ENCODE assay signal across 18 cellular contexts in the genomic region with DNA sequence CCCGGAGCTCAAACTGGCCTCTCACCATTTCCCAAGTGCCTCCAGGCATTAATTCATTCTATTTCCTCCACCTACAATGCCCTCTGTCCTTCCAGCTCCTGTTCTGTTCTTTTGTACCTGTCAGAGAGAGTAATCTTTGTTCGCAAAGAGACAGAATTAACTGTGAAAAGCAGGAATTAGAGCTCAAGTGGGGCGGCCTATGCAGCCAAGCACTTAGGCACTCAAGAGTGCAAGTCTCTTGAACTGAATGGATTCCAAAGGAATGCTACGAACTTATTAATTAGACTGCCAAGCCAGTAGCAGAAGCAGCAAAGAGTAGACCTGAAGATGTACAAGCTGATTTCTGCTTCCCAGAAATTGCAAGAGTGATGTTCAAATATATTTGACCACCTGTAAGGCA.
DNase-seq lines count a peak whose midpoint lies in the region; ATAC-seq and TF ChIP-seq lines count a peak whose summit lies in the region.
"Had no signal": no experiment of that assay in that cellular context is flagged by ENCODE, and none has a peak within 500 bp of the region (broad histone marks: within the 10 kb centered on the region; RNA-seq: fewer than 3 reads in every experiment).

No MANE protein-coding gene starts in this region.

- H3K4me1 ChIP-seq in left lung = no peaks in the 10 kb centered on the region
- H3K4me1 ChIP-seq in thyroid gland = peaks cover 10 to 17% of the 10 kb centered on the region in 2 donors
- H3K4me1 ChIP-seq: Caco-2, HAP-1 had no signal

- TF ChIP-seq POLR2A in thyroid gland (IDR thresholded peaks at IDR 0.05) = no peak

- WGBS in thyroid gland, 2 donors = 27 to 54% methylated on average over 4 of the region's 4 CpGs

- no peaks in the 10 kb centered on the region for H3K4me1 Mint-ChIP-seq in stimulated activated memory B cell treated with anti-CD40 and anti-IgM and Interleukin-4, amounts not matched to agents 10 μg/mL and 1 μg/mL and 100 μg/mL, for 72 hours
- H3K4me1 Mint-ChIP-seq in type B pancreatic cell (ENCODE audit: unreplicated experiment) = peaks cover 6% of the 10 kb centered on the region
- H3K4me1 Mint-ChIP-seq: CD4-positive, CD25-positive, alpha-beta regulatory T cell had no signal

- H3K9me3 Mint-ChIP-seq in stimulated activated memory B cell treated with anti-CD40 and anti-IgM and Interleukin-4, amounts not matched to agents 10 μg/mL and 1 μg/mL and 100 μg/mL, for 72 hours = peaks cover 7% of the 10 kb centered on the region
- H3K9me3 Mint-ChIP-seq in type B pancreatic cell = no peaks in the 10 kb centered on the region

- no peak overlapping the region for H3K4me3 ChIP-seq in left lung
- no peak overlapping the region for H3K4me3 ChIP-seq in thyroid gland (replicated peaks in 1 of 3)
- H3K4me3 ChIP-seq: BLaER1, HAP-1 had no signal

- H3K9me3 ChIP-seq in left lung (no peaks in the 10 kb centered on the region), thyroid gland (no peaks in the 10 kb centered on the region)
- H3K9me3 ChIP-seq: BLaER1, Caco-2, HAP-1 had no signal

- intact Hi-C loops in left lung (cut with DNase I) (no loop called here), thyroid gland (cut with DNase I) (no loop called here)

- no peaks in the 10 kb centered on the region for H3K27me3 Mint-ChIP-seq in stimulated activated memory B cell treated with anti-CD40 and anti-IgM and Interleukin-4, amounts not matched to agents 10 μg/mL and 1 μg/mL and 100 μg/mL, for 72 hours
- peaks cover 11% of the 10 kb centered on the region for H3K27me3 Mint-ChIP-seq in type B pancreatic cell
- H3K27me3 Mint-ChIP-seq: CD4-positive, CD25-positive, alpha-beta regulatory T cell had no signal

- H3K36me3 ChIP-seq in left lung (no peaks in the 10 kb centered on the region), thyroid gland (no peaks in the 10 kb centered on the region)
- H3K36me3 ChIP-seq: BLaER1, HAP-1 had no signal

- no peak overlapping the region for H3K4me3 Mint-ChIP-seq in stimulated activated memory B cell treated with anti-CD40 and anti-IgM and Interleukin-4, amounts not matched to agents 10 μg/mL and 1 μg/mL and 100 μg/mL, for 72 hours
- no peak overlapping the region for H3K4me3 Mint-ChIP-seq in type B pancreatic cell
- H3K4me3 Mint-ChIP-seq: B cell; CD4-positive, CD25-positive, alpha-beta regulatory T cell; CD8-positive, alpha-beta T cell had no signal

- no peaks in the 10 kb centered on the region for H3K36me3 Mint-ChIP-seq in stimulated activated memory B cell treated with anti-CD40 and anti-IgM and Interleukin-4, amounts not matched to agents 10 μg/mL and 1 μg/mL and 100 μg/mL, for 72 hours
- H3K36me3 Mint-ChIP-seq in type B pancreatic cell = no peaks in the 10 kb centered on the region
- H3K36me3 Mint-ChIP-seq: CD4-positive, CD25-positive, alpha-beta regulatory T cell; CD8-positive, alpha-beta T cell had no signal

- H3K27me3 ChIP-seq in left lung = peaks cover 0 to 7% of the 10 kb centered on the region in 2 donors
- peaks cover 4% of the 10 kb centered on the region for H3K27me3 ChIP-seq in thyroid gland
- H3K27me3 ChIP-seq: BLaER1 had no signal

- no peak overlapping the region for H3K27ac Mint-ChIP-seq in stimulated activated memory B cell treated with anti-CD40 and anti-IgM and Interleukin-4, amounts not matched to agents 10 μg/mL and 1 μg/mL and 100 μg/mL, for 72 hours
- no peak overlapping the region for H3K27ac Mint-ChIP-seq in type B pancreatic cell
- H3K27ac Mint-ChIP-seq: B cell; CD4-positive, CD25-positive, alpha-beta regulatory T cell; CD8-positive, alpha-beta T cell had no signal

- TF ChIP-seq CTCF in left lung (IDR thresholded peaks at IDR 0.05) = no peak
- no peak for TF ChIP-seq CTCF in thyroid gland (IDR thresholded peaks at IDR 0.05)
- TF ChIP-seq CTCF in type B pancreatic cell (conservative IDR thresholded peaks at IDR 0.05) = no peak

- peak; percentile 78 for ATAC-seq in left lung
- no peak for ATAC-seq in stimulated activated memory B cell treated with anti-CD40 and anti-IgM and Interleukin-4, amounts not matched to agents 10 μg/mL and 1 μg/mL and 100 μg/mL, for 72 hours
- ATAC-seq: CD8-positive, alpha-beta T cell had no signal

- no peak overlapping the region for H3K27ac ChIP-seq in left lung
- no peak overlapping the region for H3K27ac ChIP-seq in thyroid gland
- H3K27ac ChIP-seq: 22Rv1, C4-2B had no signal

- DNase-seq in NCI-H2227 (lab: John Stamatoyannopoulos, UW; ENCODE audit: unreplicated experiment) (peak; percentile 8), NCI-H2227 treated with DMSO at 0.1 percent for 48 hours (lab: John Stamatoyannopoulos, UW) (no peak), left lung (no peak), thyroid gland (peak; percentile 72 to 75), type B pancreatic cell (ENCODE audit: extremely low spot score, unreplicated experiment) (no peak)
- no peak for DNase-seq in NK-92 treated with Interleukin-12 subunit alpha and Interleukin-12 subunit beta, amount 100 ng/mL, for 24 hours (lab: John Stamatoyannopoulos, UW)
- DNase-seq: Caco-2; CD4-positive, CD25-positive, alpha-beta regulatory T cell; CD8-positive, alpha-beta T cell; DMS153; GF-D8; GOT3 had no signal

Comparison
In these comparisons a context has a peak if more than half of its experiments do, and no peak if none do; other contexts are left out.
1. DNase-seq: peak in NCI-H2227 (single experiment) and thyroid gland (2 of 2); none in NCI-H2227 treated with DMSO at 0.1 percent for 48 hours (single experiment), left lung (0 of 2), NK-92 treated with Interleukin-12 subunit alpha and Interleukin-12 subunit beta, amount 100 ng/mL, for 24 hours (single experiment) and type B pancreatic cell (single experiment).